Comparison of ENCODE assay signal across 8 cellular contexts in genomic region chr19:44955500-44956439, GRCh38. TPM values are rescaled to one million over a fixed set of nuclear protein-coding genes. Genes with fewer than 3 reads are reported as not detected.
DNase-seq lines count a peak whose midpoint lies in the region; ATAC-seq and TF ChIP-seq lines count a peak whose summit lies in the region.

No MANE protein-coding gene starts in this region.

- peak overlapping the region; percentile 79 for H3K4me3 ChIP-seq in CD8-positive, alpha-beta memory T cell (ENCODE audit: low read length)
- H3K4me3 ChIP-seq in HEK293 (ENCODE audit: low read depth, low read length) (peak overlapping the region; percentile 79), SK-N-MC (peak overlapping the region; percentile 81), neuronal stem cell (ENCODE audit: low read length in 2 of 2) (peak overlapping the region; percentile 68 to 97)

- no peaks in the 10 kb centered on the region for H3K27me3 ChIP-seq in CD8-positive, alpha-beta memory T cell (ENCODE audit: insufficient read depth, low read length, poor library complexity, severe bottlenecking)
- H3K27me3 ChIP-seq in neuronal stem cell (ENCODE audit: control insufficient read depth in 3 of 3, insufficient read depth in 3 of 3, low read depth in 1 of 3, low read length in 3 of 3): no peaks in the 10 kb centered on the region

- no peak overlapping the region for H2BK15ac ChIP-seq in neuronal stem cell (ENCODE audit: low read length)

- peak overlapping the region; percentile 92 for H2BK5ac ChIP-seq in neuronal stem cell (ENCODE audit: low read length)

- H3K4me1 ChIP-seq in CD8-positive, alpha-beta memory T cell (ENCODE audit: insufficient read depth, low read length): peaks cover 35% of the 10 kb centered on the region
- peaks cover 13% of the 10 kb centered on the region for H3K4me1 ChIP-seq in HEK293 (ENCODE audit: control insufficient read depth, insufficient read depth, low read length)
- peaks cover 6 to 11% of the 10 kb centered on the region in 2 donors for H3K4me1 ChIP-seq in neuronal stem cell (ENCODE audit: control insufficient read depth in 2 of 2, insufficient read depth in 1 of 2, low read depth in 1 of 2, low read length in 2 of 2)

- TF ChIP-seq CTCF in HEK293 (tag by site-specific recombination; IDR thresholded peaks at IDR 0.05): no peak; the same call in 1 of the 2 replicates

- peak overlapping the region; percentile 72 for H3K4me2 ChIP-seq in neuronal stem cell (ENCODE audit: insufficient read depth, low read length, poor library complexity, severe bottlenecking)

- H2AK5ac ChIP-seq in neuronal stem cell (ENCODE audit: low read depth, low read length): no peak overlapping the region

- H3K79me1 ChIP-seq in neuronal stem cell (ENCODE audit: low read depth, low read length): peaks cover 20% of the 10 kb centered on the region

- peaks cover 12% of the 10 kb centered on the region for H3K36me3 ChIP-seq in CD8-positive, alpha-beta memory T cell (ENCODE audit: insufficient read depth, low read length)
- H3K36me3 ChIP-seq in HEK293 (ENCODE audit: control insufficient read depth in 2 of 2, insufficient read depth in 1 of 2, low read length in 2 of 2) (peaks cover 9 to 27% of the 10 kb centered on the region in 2 experiments), SK-N-MC (ENCODE audit: insufficient read depth, low read length) (peaks cover 4% of the 10 kb centered on the region; the same call in 1 of the 2 replicates), neuronal stem cell (replicated peaks in 1 of 2; ENCODE audit: control insufficient read depth in 2 of 2, insufficient read depth in 2 of 2, low read length in 2 of 2) (peaks cover 5 to 17% of the 10 kb centered on the region in 2 donors)

- H2BK120ac ChIP-seq in neuronal stem cell (ENCODE audit: low read depth, low read length): no peak overlapping the region

- peaks cover 0 to 2% (median 0%) of the 10 kb centered on the region in 5 donors for H3K9me3 Mint-ChIP-seq in CD8-positive, alpha-beta memory T cell

- peak in 1 of 5 donors; percentile 2 for DNase-seq in CD8-positive, alpha-beta memory T cell
- no peak for DNase-seq in SK-N-MC (ENCODE audit: low read depth, low spot score)
- no peak for DNase-seq in neuronal stem cell (ENCODE audit: low spot score)
- DNase-seq in NCI-H2227 treated with DMSO at 0.1 percent for 48 hours (lab: John Stamatoyannopoulos, UW): no peak
- DNase-seq in NCI-H748 (lab: John Stamatoyannopoulos, UW; ENCODE audit: unreplicated experiment): no peak
- no peak for DNase-seq in anterior cingulate cortex (lab: John Stamatoyannopoulos, UW)

- H3K27me3 Mint-ChIP-seq in CD8-positive, alpha-beta memory T cell: peaks cover 0 to 8% of the 10 kb centered on the region in 2 donors

- peak overlapping the region; percentile 99 for H3K14ac ChIP-seq in neuronal stem cell (ENCODE audit: low read length)

- H3K9ac ChIP-seq in SK-N-MC (ENCODE audit: insufficient read length) (peak overlapping the region; percentile 98), neuronal stem cell (ENCODE audit: low read depth, low read length, poor library complexity) (peak overlapping the region; percentile 95)

- H3K36me3 Mint-ChIP-seq in CD8-positive, alpha-beta memory T cell: peaks cover 0 to 34% (median 0%) of the 10 kb centered on the region in 3 donors

- H3K23ac ChIP-seq in neuronal stem cell (ENCODE audit: low read depth, low read length, poor library complexity): peak overlapping the region; percentile 87

- no peaks in the 10 kb centered on the region for H3K9me3 ChIP-seq in CD8-positive, alpha-beta memory T cell (ENCODE audit: low read length)
- H3K9me3 ChIP-seq in HEK293 (ENCODE audit: control insufficient read depth, insufficient read depth, low read depth, low read length) (no peaks in the 10 kb centered on the region), SK-N-MC (ENCODE audit: low read depth, low read length) (no peaks in the 10 kb centered on the region), neuronal stem cell (replicated peaks in 1 of 2; ENCODE audit: control insufficient read depth in 2 of 2, insufficient read depth in 1 of 2, low read depth in 1 of 2, low read length in 2 of 2) (no peaks in the 10 kb centered on the region)

- H2BK12ac ChIP-seq in neuronal stem cell (ENCODE audit: low read length): no peak overlapping the region

- CTCF ChIA-PET in CD8-positive, alpha-beta memory T cell (lab: Charles Lee): interaction anchor here (1.3 kb wide), 1 partner anchor 52 kb away, joined by 4 read pairs; no protein-coding TSS in a partner anchor
- CTCF ChIA-PET in HEK293 (lab: Yijun Ruan, JAX): interaction anchor here (0.5 to 1.2 kb wide), 4 partner anchors 12 to 111 kb away, joined by 3 to 5 read pairs (median 4); no protein-coding TSS in a partner anchor

- H4K8ac ChIP-seq in neuronal stem cell (ENCODE audit: low read depth, low read length): no peak overlapping the region

- peak overlapping the region; percentile 82 for H2AFZ ChIP-seq in neuronal stem cell (ENCODE audit: low read length)

- peak; percentile 22 for ATAC-seq in esophagus mucosa

- H3K27ac Mint-ChIP-seq in CD8-positive, alpha-beta memory T cell: peak overlapping the region; percentile 29 to 97 (median 94)

- H3K18ac ChIP-seq in neuronal stem cell (ENCODE audit: low read length): peak overlapping the region; percentile 89

- H3K4ac ChIP-seq in neuronal stem cell (ENCODE audit: low read length): no peak overlapping the region

- POLR2A ChIA-PET in CD8-positive, alpha-beta memory T cell (lab: Charles Lee): interaction anchor here (1.0 kb wide), 1 partner anchor 65 kb away, joined by 6 read pairs; the partner anchor contains the start of gene TOMM40
- POLR2A ChIA-PET in HEK293 (lab: Yijun Ruan, JAX): interaction anchor here (0.5 to 2.1 kb wide), 7 partner anchors 40 to 222 kb away, joined by 3 to 14 read pairs (median 5); partner anchors contain the start of genes BLOC1S3, TOMM40 and TRAPPC6A

- H3K4me3 Mint-ChIP-seq in CD8-positive, alpha-beta memory T cell: peak overlapping the region; percentile 94 to 99 (median 97)

- peaks cover 56 to 69% (median 60%) of the 10 kb centered on the region in 3 donors for H3K4me1 Mint-ChIP-seq in CD8-positive, alpha-beta memory T cell

- no peak overlapping the region for H4K91ac ChIP-seq in neuronal stem cell (ENCODE audit: low read depth, low read length, poor library complexity)

- WGBS in neuronal stem cell (ENCODE audit: extremely low coverage in 2 of 2, insufficient read length in 2 of 2, insufficient replicate concordance in 1 of 2), 2 donors: no CpG with 5 or more reads among the region's 40 CpGs

- peak overlapping the region; percentile 92 for H3K27ac ChIP-seq in CD8-positive, alpha-beta memory T cell (ENCODE audit: low read depth, low read length)
- H3K27ac ChIP-seq in HEK293 (ENCODE audit: extremely low read depth, low read depth, low read length) (peak overlapping the region; percentile 55; the same call in 1 of the 2 replicates), SK-N-MC (no peak overlapping the region), neuronal stem cell (replicated peaks; ENCODE audit: low read length) (no peak overlapping the region)

TF ChIP-seq in HEK293, 187 proteins besides CTCF, POLR2A, EP300 and RAD21 (continues in another document):
- TF ChIP-seq OSR2 (tag by site-specific recombination; IDR thresholded peaks at IDR 0.05) (no peak), ZNF366 (tag by site-specific recombination; conservative IDR thresholded peaks at IDR 0.05) (no peak), ZNF398 (tag by site-specific recombination; IDR thresholded peaks at IDR 0.05) (peak; percentile 38), KLF9 (tag by site-specific recombination; IDR thresholded peaks at IDR 0.05; ENCODE audit: low read depth) (no peak), GLIS2 (tag by site-specific recombination; IDR thresholded peaks at IDR 0.05) (peak; percentile 61; the same call in 1 of the 2 replicates)
- TF ChIP-seq, protein P1, sequence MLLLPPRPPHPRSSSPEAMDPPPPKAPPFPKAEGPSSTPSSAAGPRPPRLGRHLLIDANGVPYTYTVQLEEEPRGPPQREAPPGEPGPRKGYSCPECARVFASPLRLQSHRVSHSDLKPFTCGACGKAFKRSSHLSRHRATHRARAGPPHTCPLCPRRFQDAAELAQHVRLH (tag by site-specific recombination; IDR thresholded peaks at IDR 0.05): no peak

RNA-seq across cellular contexts. Expression of gene CLPTM1, which starts 0.6 kb away (rescaled TPM):
- total RNA-seq in CD8-positive, alpha-beta memory T cell: 10 to 100 TPM; 78.6 to 82.5 TPM
- 27.5 TPM for polyA plus RNA-seq in CD8-positive, alpha-beta memory T cell
- 69.9 TPM for total RNA-seq in esophagus mucosa
- 44.5 TPM for polyA plus RNA-seq in neuronal stem cell (2013, experiment 1 of 2)
- polyA plus RNA-seq in neuronal stem cell (2013, experiment 2 of 2): 42.3 TPM

RNA-seq across cellular contexts. Expression of gene APOC2, which starts 9.9 kb away (rescaled TPM):
- not detected for total RNA-seq in CD8-positive, alpha-beta memory T cell
- polyA plus RNA-seq in CD8-positive, alpha-beta memory T cell: not detected
- total RNA-seq in esophagus mucosa: 0.52 TPM
- 0.08 TPM for polyA plus RNA-seq in neuronal stem cell (2013, experiment 1 of 2)
- polyA plus RNA-seq in neuronal stem cell (2013, experiment 2 of 2): 0.08 TPM

RNA-seq across cellular contexts. Expression of gene APOC4, which starts 13.7 kb away (rescaled TPM):
- not detected for total RNA-seq in CD8-positive, alpha-beta memory T cell
- polyA plus RNA-seq in CD8-positive, alpha-beta memory T cell: not detected
- total RNA-seq in esophagus mucosa: not detected
- polyA plus RNA-seq in neuronal stem cell (2013, experiment 1 of 2): not detected
- not detected for polyA plus RNA-seq in neuronal stem cell (2013, experiment 2 of 2)

RNA-seq across cellular contexts. Expression of gene APOC1, which starts 41.4 kb away (rescaled TPM):
- 1 to 10 TPM; 4.6 to 5.7 TPM for total RNA-seq in CD8-positive, alpha-beta memory T cell
- polyA plus RNA-seq in CD8-positive, alpha-beta memory T cell: not detected
- 4.7 TPM for total RNA-seq in esophagus mucosa
- polyA plus RNA-seq in neuronal stem cell (2013, experiment 1 of 2): 128 TPM
- 116 TPM for polyA plus RNA-seq in neuronal stem cell (2013, experiment 2 of 2)

RNA-seq across cellular contexts. Expression of gene RELB, which starts 45.5 kb away (rescaled TPM):
- 10 to 100 TPM; 53.4 to 57.4 TPM for total RNA-seq in CD8-positive, alpha-beta memory T cell
- 22.7 TPM for polyA plus RNA-seq in CD8-positive, alpha-beta memory T cell
- total RNA-seq in esophagus mucosa: 6.6 TPM
- 7.2 TPM for polyA plus RNA-seq in neuronal stem cell (2013, experiment 1 of 2)
- 7.2 TPM for polyA plus RNA-seq in neuronal stem cell (2013, experiment 2 of 2)

Comparison
In these comparisons a context has a peak if more than half of its experiments do, and no peak if none do; other contexts are left out.
1. H3K27ac ChIP-seq: peak in CD8-positive, alpha-beta memory T cell (single experiment) and HEK293 (single experiment); none in SK-N-MC (single experiment) and neuronal stem cell (single experiment).
2. Peak in every context shown above with its lines, with median percentiles within 50 percentile points of each other: H3K4me3 ChIP-seq.